ENCODE assay signal across 16 cellular contexts in genomic region chr2:101619191-101619591, GRCh38.
DNase-seq lines count a peak whose midpoint lies in the region; ATAC-seq and TF ChIP-seq lines count a peak whose summit lies in the region.
"Had no signal": no experiment of that assay in that cellular context is flagged by ENCODE, and none has a peak within 500 bp of the region (broad histone marks: within the 10 kb centered on the region; RNA-seq: fewer than 3 reads in every experiment).

No MANE protein-coding gene starts in this region.

- H3K9me3 Mint-ChIP-seq in activated B cell treated with CpG ODN at 0.5 μM for 24 hours = no peaks in the 10 kb centered on the region
- no peaks in the 10 kb centered on the region for H3K9me3 Mint-ChIP-seq in Caco-2 (ENCODE audit: unreplicated experiment)
- H3K9me3 Mint-ChIP-seq: activated T-helper 2 cell treated with anti-CD3 and anti-CD28 coated beads, Interferon-gamma antibody, Interleukin-2, Interleukin-4, amounts not matched to agents 10 μg/mL and 5 μg/mL and 100 μg/mL, durations not matched to agents 14 hours and 24 hours and 36 hours had no signal

- no peak overlapping the region for H3K9ac ChIP-seq in subcutaneous abdominal adipose tissue (ENCODE audit: low read length in 5 of 5)

- DNase-seq in KBM-7 (peak; percentile 73), activated B cell treated with CpG ODN at 0.5 μM for 24 hours (no peak), iris pigment epithelial cell (ENCODE audit: low read depth) (peak; percentile 94), Caco-2 (no peak), NCI-H128 (lab: John Stamatoyannopoulos, UW; ENCODE audit: unreplicated experiment) (no peak), NCI-H146 (lab: John Stamatoyannopoulos, UW) (no peak)
- DNase-seq: activated CD4-positive, alpha-beta T cell treated with anti-CD3 and anti-CD28 coated beads, Interleukin-2, amount 50 U/mL, for 1 hour; DMS 273 treated with DMSO at 0.1 percent for 48 hours; hippocampal formation; NCI-H2081 treated with DMSO at 0.1 percent for 48 hours; OCI-M1; stimulated activated CD4-positive, alpha-beta T cell treated with anti-CD3 and anti-CD28 coated beads, Interleukin-4, amount 100 ng/mL, for 4 hours; stimulated activated naive CD4-positive, alpha-beta T cell treated with Interleukin-2 at 50 U/mL for 16 hours had no signal

- no peak overlapping the region for H3K27ac ChIP-seq in subcutaneous abdominal adipose tissue (ENCODE audit: low read depth, low read length)

- H3K27ac Mint-ChIP-seq in activated B cell treated with CpG ODN at 0.5 μM for 24 hours (peak overlapping the region; percentile 24), Caco-2 (ENCODE audit: unreplicated experiment) (no peak overlapping the region)
- H3K27ac Mint-ChIP-seq: activated T-helper 2 cell treated with anti-CD3 and anti-CD28 coated beads, Interferon-gamma antibody, Interleukin-2, Interleukin-4, amounts not matched to agents 10 μg/mL and 5 μg/mL and 100 μg/mL, durations not matched to agents 14 hours and 24 hours and 36 hours; progenitor cell of endocrine pancreas had no signal

- no peaks in the 10 kb centered on the region for H3K9me3 ChIP-seq in subcutaneous abdominal adipose tissue (ENCODE audit: control insufficient read depth in 5 of 5, low read length in 5 of 5)
- no peaks in the 10 kb centered on the region for H3K9me3 ChIP-seq in Caco-2

- BruUV-seq in Caco-2 (replicated peaks; lab: Mats Ljungman, UMichigan) = no TSS peak

- intact Hi-C loops in activated B cell treated with CpG ODN at 0.5 μM for 24 hours (cut with micrococcal nuclease) (no loop called here), Caco-2 (cut with micrococcal nuclease; ENCODE audit: unreplicated experiment) (no loop called here)

- H3K4me3 Mint-ChIP-seq in activated B cell treated with CpG ODN at 0.5 μM for 24 hours (no peak overlapping the region), Caco-2 (ENCODE audit: unreplicated experiment) (no peak overlapping the region)

- in situ Hi-C loops in KBM-7 (cut with MboI; ENCODE audit: low pct_unique_long_range_greater_than_20kb, low sequenced_read_pairs) = no loop called here

- no peak for TF ChIP-seq CTCF in activated B cell treated with CpG ODN at 0.5 μM for 24 hours (IDR thresholded peaks at IDR 0.05)
- no peak for TF ChIP-seq CTCF in Caco-2 (IDR thresholded peaks at IDR 0.05; ENCODE audit: insufficient read depth in 1 of 2, low read depth in 1 of 2, low read length in 1 of 2, severe bottlenecking in 1 of 2, unreplicated experiment in 1 of 2)

- H3K36me3 Mint-ChIP-seq in activated B cell treated with CpG ODN at 0.5 μM for 24 hours (ENCODE audit: low read depth) (no peaks in the 10 kb centered on the region), Caco-2 (ENCODE audit: insufficient read depth, unreplicated experiment) (no peaks in the 10 kb centered on the region)

- H3K4me1 ChIP-seq in subcutaneous abdominal adipose tissue (ENCODE audit: control insufficient read depth in 5 of 5, insufficient read depth in 5 of 5, low read length in 5 of 5) (peaks cover 0 to 19% (median 12%) of the 10 kb centered on the region in 5 donors), Caco-2 (peaks cover 4% of the 10 kb centered on the region)

- CTCF ChIA-PET in activated B cell treated with CpG ODN at 0.5 μM for 24 hours (lab: Charles Lee) (interaction anchor here (0.7 kb wide), 1 partner anchor 200 kb away, joined by 3 read pairs; no protein-coding TSS in a partner anchor), Caco-2 (lab: Charles Lee) (no interaction called here)

- POLR2A ChIA-PET in activated B cell treated with CpG ODN at 0.5 μM for 24 hours (lab: Charles Lee) = interaction anchor here (0.7 to 1.1 kb wide), 2 partner anchors 9 to 126 kb away, joined by 3 read pairs; no protein-coding TSS in a partner anchor
- POLR2A ChIA-PET in Caco-2 (lab: Charles Lee) = no interaction called here

- no peaks in the 10 kb centered on the region for H3K27me3 ChIP-seq in subcutaneous abdominal adipose tissue (ENCODE audit: control insufficient read depth in 5 of 5, insufficient read depth in 4 of 5, low read length in 5 of 5)
- no peaks in the 10 kb centered on the region for H3K27me3 ChIP-seq in Caco-2 (replicated peaks; ENCODE audit: control insufficient read depth, insufficient read depth, low read length)

- H3K4me1 Mint-ChIP-seq in activated B cell treated with CpG ODN at 0.5 μM for 24 hours (peaks cover 55% of the 10 kb centered on the region), Caco-2 (ENCODE audit: low read depth, unreplicated experiment) (peaks cover 29% of the 10 kb centered on the region)

- H3K36me3 ChIP-seq in subcutaneous abdominal adipose tissue (ENCODE audit: control insufficient read depth in 5 of 5, insufficient read depth in 5 of 5, low read length in 5 of 5) (no peaks in the 10 kb centered on the region), Caco-2 (ENCODE audit: control insufficient read depth, insufficient read depth, low read length) (no peaks in the 10 kb centered on the region)

- no peak for ATAC-seq in activated B cell treated with CpG ODN at 0.5 μM for 24 hours (ENCODE audit: low read depth)

- H3K4me3 ChIP-seq in subcutaneous abdominal adipose tissue (ENCODE audit: low read depth in 1 of 5, low read length in 5 of 5) (peak overlapping the region; percentile 1 to 43 (median 23)), Caco-2 (ENCODE audit: low read depth, low read length) (no peak overlapping the region)

- H3K27me3 Mint-ChIP-seq in activated B cell treated with CpG ODN at 0.5 μM for 24 hours = no peaks in the 10 kb centered on the region
- H3K27me3 Mint-ChIP-seq in Caco-2 (ENCODE audit: insufficient read depth, unreplicated experiment) = no peaks in the 10 kb centered on the region

Comparison
In these comparisons a context has a peak if more than half of its experiments do, and no peak if none do; other contexts are left out.
1. DNase-seq: peak in KBM-7 (single experiment) and iris pigment epithelial cell (single experiment); none in activated B cell treated with CpG ODN at 0.5 μM for 24 hours (single experiment), Caco-2 (0 of 2), NCI-H128 (single experiment) and NCI-H146 (single experiment).